8 cellular contexts compared by ENCODE assay signal in genomic region chr6:18263561-18264337, GRCh38. TPM values are rescaled to one million over a fixed set of nuclear protein-coding genes. Genes with fewer than 3 reads are reported as not detected.
DNase-seq lines count a peak whose midpoint lies in the region; ATAC-seq and TF ChIP-seq lines count a peak whose summit lies in the region.

No MANE protein-coding gene starts in this region.

- POLR2A ChIA-PET in MCF 10A (lab: Yijun Ruan, JAX) = interaction anchor here (0.5 to 6.0 kb wide), 21 partner anchors 9 to 399 kb away, joined by 3 to 65 read pairs (median 4); partner anchors contain the start of genes KDM1B, KIF13A and RNF144B

- peaks cover 10% of the 10 kb centered on the region for H3K4me1 ChIP-seq in SJCRH30

- no peaks in the 10 kb centered on the region for H3K27me3 ChIP-seq in SJCRH30

- ATAC-seq in HG03442 (IDR thresholded peaks at IDR 0.05; ENCODE audit: unreplicated experiment) (peak; percentile 11), sciatic nerve (peak; percentile 74), HG03378 (IDR thresholded peaks at IDR 0.05; ENCODE audit: unreplicated experiment) (no peak)

- H3K4me3 Mint-ChIP-seq in MCF 10A (ENCODE audit: unreplicated experiment) = peak overlapping the region; percentile 96

- H3K9me3 ChIP-seq in SJCRH30 (replicated peaks) = no peaks in the 10 kb centered on the region
- no peaks in the 10 kb centered on the region for H3K9me3 ChIP-seq in iPS-18c (ENCODE audit: control insufficient read depth, insufficient read depth, low read length)

- peaks cover 36% of the 10 kb centered on the region for H3K4me1 Mint-ChIP-seq in MCF 10A (ENCODE audit: insufficient read depth, unreplicated experiment)

- H3K36me3 Mint-ChIP-seq in MCF 10A (ENCODE audit: insufficient read depth, unreplicated experiment) = peaks cover 11% of the 10 kb centered on the region

- CTCF ChIA-PET in MCF 10A (lab: Yijun Ruan, JAX) = interaction anchor here (0.7 kb wide), 1 partner anchor 242 kb away, joined by 3 read pairs; no protein-coding TSS in a partner anchor

- intact Hi-C loops in MCF 10A (cut with micrococcal nuclease) = loop anchor here (1.0 to 5.0 kb wide), 4 partner anchors 109 to 276 kb away; partner anchors contain the start of genes KDM1B, KIF13A, RNF144B and TPMT
- intact Hi-C loops in sciatic nerve (cut with DNase I) = no loop called here

- peak overlapping the region; percentile 91 for H3K27ac ChIP-seq in SJCRH30

- TF ChIP-seq CTCF in MCF 10A (IDR thresholded peaks at IDR 0.05; ENCODE audit: unreplicated experiment) = no peak

- H3K27me3 Mint-ChIP-seq in MCF 10A (ENCODE audit: insufficient read depth, unreplicated experiment) = no peaks in the 10 kb centered on the region

- no TSS peak for BruUV-seq in MCF 10A (replicated peaks; lab: Mats Ljungman, UMichigan)

- DNase-seq in CD1c-positive myeloid dendritic cell (ENCODE audit: extremely low spot score) = peak; percentile 22
- DNase-seq in GM19238 (ENCODE audit: insufficient read length, low spot score) = peak; percentile 13
- peak in 1 of 2 experiments; percentile 45 for DNase-seq in SJCRH30
- peak; percentile 59 for DNase-seq in MCF 10A (ENCODE audit: unreplicated experiment)
- peak; percentile 72 for DNase-seq in sciatic nerve (ENCODE audit: low spot score)

- no peaks in the 10 kb centered on the region for H3K9me3 Mint-ChIP-seq in MCF 10A (ENCODE audit: unreplicated experiment)

- peak overlapping the region; percentile 81 for H3K27ac Mint-ChIP-seq in MCF 10A (ENCODE audit: low read depth, unreplicated experiment)

- H3K36me3 ChIP-seq in SJCRH30 = peaks cover 33% of the 10 kb centered on the region

- H3K4me3 ChIP-seq in SJCRH30 (peak overlapping the region; percentile 98), iPS-18c (ENCODE audit: insufficient read depth, low read depth, low read length) (peak overlapping the region; percentile 93)

RNA-seq across cellular contexts. Expression of gene DEK, which starts 0.6 kb away (rescaled TPM):
- total RNA-seq in SJCRH30 (2014; rRNA removed; shearing (Covaris generic)) = 129 and 142 TPM in 2 replicates
- total RNA-seq in MCF 10A (2022) (118 and 148 TPM in 2 replicates), sciatic nerve (85.3 TPM)
